Comparison of ENCODE assay signal across 1 cellular context in the genomic region with DNA sequence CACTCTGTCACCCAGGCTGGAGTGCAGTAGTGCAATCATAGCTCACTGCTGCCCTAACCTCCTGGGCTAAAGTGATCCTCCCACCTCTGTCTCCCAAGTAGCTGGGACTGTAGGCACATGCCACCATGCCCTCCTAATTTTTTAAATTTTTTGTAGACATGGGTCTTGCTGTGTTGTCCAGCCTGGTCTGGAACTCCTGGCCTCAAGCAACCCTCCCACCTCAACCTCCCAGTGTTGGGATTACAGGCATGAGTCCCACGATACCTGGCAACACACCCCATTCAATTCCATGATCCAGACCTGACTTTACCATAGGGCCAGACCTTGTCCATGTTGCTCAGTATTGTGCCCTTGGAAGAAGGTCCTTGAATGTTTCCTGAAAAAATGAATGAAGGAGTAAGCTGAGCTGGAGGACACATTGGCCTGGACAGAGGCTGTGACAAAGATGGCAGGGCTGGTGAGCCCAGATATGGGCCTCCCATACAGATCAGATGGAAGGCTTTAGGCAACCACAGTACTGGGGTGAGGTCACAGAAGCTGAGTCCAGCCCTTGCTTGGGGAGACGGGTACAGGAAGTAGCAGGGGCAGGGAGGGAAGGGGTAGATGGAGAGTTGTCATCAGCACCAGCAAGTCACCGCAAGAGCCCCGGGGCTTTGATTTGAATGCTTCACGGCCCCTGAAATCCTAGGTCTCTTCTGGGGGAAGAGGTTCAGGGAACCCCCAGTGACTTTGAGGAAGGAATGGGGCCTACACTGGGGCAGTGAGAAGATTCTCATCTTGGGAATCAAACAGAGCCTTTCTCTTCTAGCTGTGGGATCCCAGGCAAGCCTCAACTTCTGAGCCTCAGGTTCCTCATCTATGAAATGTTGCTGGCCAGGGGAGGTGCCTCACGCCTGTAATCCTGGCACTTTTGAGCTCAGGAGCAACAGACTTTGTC.
TF ChIP-seq lines count a peak whose summit lies in the region.

No MANE protein-coding gene starts in this region.

TF ChIP-seq in K562, 482 proteins besides CTCF, POLR2A, EP300 and RAD21 (continued from another document):
- TF ChIP-seq, protein P1, sequence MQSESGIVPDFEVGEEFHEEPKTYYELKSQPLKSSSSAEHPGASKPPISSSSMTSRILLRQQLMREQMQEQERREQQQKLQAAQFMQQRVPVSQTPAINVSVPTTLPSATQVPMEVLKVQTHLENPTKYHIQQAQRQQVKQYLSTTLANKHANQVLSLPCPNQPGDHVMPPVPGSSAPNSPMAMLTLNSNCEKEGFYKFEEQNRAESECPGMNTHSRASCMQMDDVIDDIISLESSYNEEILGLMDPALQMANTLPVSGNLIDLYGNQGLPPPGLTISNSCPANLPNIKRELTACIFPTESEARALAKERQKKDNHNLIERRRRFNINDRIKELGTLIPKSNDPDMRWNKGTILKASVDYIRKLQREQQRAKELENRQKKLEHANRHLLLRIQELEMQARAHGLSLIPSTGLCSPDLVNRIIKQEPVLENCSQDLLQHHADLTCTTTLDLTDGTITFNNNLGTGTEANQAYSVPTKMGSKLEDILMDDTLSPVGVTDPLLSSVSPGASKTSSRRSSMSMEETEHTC (IDR thresholded peaks at IDR 0.05): no peak
- no peak for TF ChIP-seq COPS2 (conservative IDR thresholded peaks at IDR 0.05)
- TF ChIP-seq JUN (IDR thresholded peaks at IDR 0.05; ENCODE audit: borderline replicate concordance, low read depth, low read length): peak; percentile 42; the same call in 1 of the 2 replicates
- TF ChIP-seq JUN (CRISPR knock-in tag; IDR thresholded peaks at IDR 0.05; ENCODE audit: borderline replicate concordance): no peak
- no peak for TF ChIP-seq C11orf30 (IDR thresholded peaks at IDR 0.05; ENCODE audit: low read depth)
- TF ChIP-seq PHTF2 (CRISPR knock-in tag; IDR thresholded peaks at IDR 0.05): no peak
- no peak for TF ChIP-seq SRSF1 (IDR thresholded peaks at IDR 0.05; ENCODE audit: low read depth, low read length)
- TF ChIP-seq TCF3 (CRISPR knock-in tag; IDR thresholded peaks at IDR 0.05): peak; percentile 66
- no peak for TF ChIP-seq TAF1 (IDR thresholded peaks at IDR 0.05; ENCODE audit: control insufficient read depth, extremely low read depth, insufficient read depth, low read length, severe bottlenecking)
- TF ChIP-seq BCOR (IDR thresholded peaks at IDR 0.05): peak; percentile 19; the same call in 1 of the 2 replicates
- TF ChIP-seq MTA2 (IDR thresholded peaks at IDR 0.05; ENCODE audit: low read depth): peak; percentile 35; the same call in 1 of the 2 replicates
- TF ChIP-seq MED1 (CRISPR knock-in tag; IDR thresholded peaks at IDR 0.05; ENCODE audit: borderline replicate concordance): no peak
- TF ChIP-seq KDM5B (IDR thresholded peaks at IDR 0.05; ENCODE audit: insufficient replicate concordance, low read depth, low read length): no peak
- no peak for TF ChIP-seq SIX5 (IDR thresholded peaks at IDR 0.05; ENCODE audit: borderline replicate concordance in 1 of 2, insufficient read depth in 1 of 2, low read depth in 1 of 2, low read length in 2 of 2)
- peak; percentile 58; the same call in 1 of the 2 replicates for TF ChIP-seq ZNF175 (CRISPR knock-in tag; IDR thresholded peaks at IDR 0.05; ENCODE audit: low read depth)
